ENCODE assay signal across 8 cellular contexts in the genomic region with DNA sequence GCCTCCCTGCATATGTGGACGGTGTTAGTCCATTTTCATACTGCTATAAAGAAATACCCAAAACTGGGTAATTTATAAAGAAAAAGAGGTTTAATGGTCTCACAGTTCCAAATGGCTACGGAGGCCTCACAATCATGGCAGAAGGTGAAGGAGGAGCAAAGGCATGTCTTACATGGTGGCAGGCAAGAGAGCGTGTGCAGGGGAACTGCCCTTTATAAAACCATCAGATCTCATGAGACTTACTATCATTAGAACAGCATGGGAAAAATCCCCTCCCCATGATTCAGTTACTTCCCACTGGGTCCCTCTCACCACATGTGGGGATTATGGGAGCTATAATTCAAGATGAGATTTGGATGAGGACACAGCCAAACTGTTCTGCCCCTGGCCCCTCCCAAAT. TPM values are rescaled to one million over a fixed set of nuclear protein-coding genes. Genes with fewer than 3 reads are reported as not detected.
DNase-seq lines count a peak whose midpoint lies in the region; TF ChIP-seq lines count a peak whose summit lies in the region.
"Not testable (repeated sequence)": the region's sequence is repeated elsewhere in the genome, so short reads cannot be mapped to it uniquely, and the experiment has no call there.

No MANE protein-coding gene starts in this region.

- H3K27ac Mint-ChIP-seq in H9 (0 out of 7 replicates have a peak overlapping the region, but pooled peaks of 1 of the 3 experiments have one; percentile 100), nephron (peak overlapping the region; percentile 89 to 99 (median 98))
- H3K27ac Mint-ChIP-seq in activated T-cell treated with anti-CD3 and anti-CD28 coated beads, Interleukin-2, amount 50 U/mL, for 24 hours = peak overlapping the region; percentile 98
- peak overlapping the region; percentile 96 for H3K27ac Mint-ChIP-seq in stimulated activated naive CD8-positive, alpha-beta T cell treated with anti-CD3 and anti-CD28 coated beads, Interleukin-15, Interleukin-2, amounts not matched to agents 100 ng/mL and 50 ng/mL, for 24 hours

- CTCF ChIA-PET in A673 (lab: Charles Lee); OCI-LY7 (lab: Charles Lee; ENCODE audit: unreplicated experiment): not testable (repeated sequence)

- POLR2A ChIA-PET in A673 (lab: Charles Lee; ENCODE audit: low non-redundant PET); OCI-LY7 (lab: Charles Lee): not testable (repeated sequence)

- not testable (repeated sequence) for H3K18ac ChIP-seq in H9 (ENCODE audit: insufficient read length, low read depth, low read length)

- no CpG with 5 or more reads among the region's 3 CpGs for WGBS in H9 (ENCODE audit: extremely low coverage, insufficient read length, low lambda C conversion rate)

- H2AFZ ChIP-seq in H9 (ENCODE audit: low read length); OCI-LY7 (ENCODE audit: low read length): not testable (repeated sequence)

- H3K9ac ChIP-seq in H9 (ENCODE audit: extremely low read depth, insufficient read length, low read length) = not testable (repeated sequence)

- not testable (repeated sequence) for H3K9me3 ChIP-seq in A673 (ENCODE audit: low read depth, low read length, poor library complexity, severe bottlenecking); H9 (ENCODE audit: control insufficient read depth, low read depth, low read length); OCI-LY7 (ENCODE audit: low read length); breast epithelium; left ventricle myocardium inferior (replicated peaks)

- H2BK5ac ChIP-seq in H9 (ENCODE audit: insufficient read length, low read length) = not testable (repeated sequence)

- H3K4me2 ChIP-seq in H9 (ENCODE audit: insufficient read depth, insufficient read length, low read length) (peak overlapping the region; percentile 100), OCI-LY7 (ENCODE audit: low read length) (peak overlapping the region; percentile 82)

- peaks cover 22 to 23% of the 10 kb centered on the region in 2 experiments for H3K9me3 Mint-ChIP-seq in H9
- not testable (repeated sequence) for H3K9me3 Mint-ChIP-seq in activated T-cell treated with anti-CD3 and anti-CD28 coated beads, Interleukin-2, amount 50 U/mL, for 24 hours; nephron
- peaks cover 11% of the 10 kb centered on the region for H3K9me3 Mint-ChIP-seq in stimulated activated naive CD8-positive, alpha-beta T cell treated with anti-CD3 and anti-CD28 coated beads, Interleukin-15, Interleukin-2, amounts not matched to agents 100 ng/mL and 50 ng/mL, for 24 hours

- not testable (repeated sequence) for H3K23ac ChIP-seq in H9 (ENCODE audit: insufficient read length, low read depth, low read length)

- not testable (repeated sequence) for H3K4ac ChIP-seq in H9 (ENCODE audit: low read depth, low read length)

- H3K4me3 Mint-ChIP-seq in H9 (peak overlapping the region; percentile 100), nephron (peak overlapping the region; percentile 99 to 100 (median 100))
- peak overlapping the region; percentile 100 for H3K4me3 Mint-ChIP-seq in activated T-cell treated with anti-CD3 and anti-CD28 coated beads, Interleukin-2, amount 50 U/mL, for 24 hours
- peak overlapping the region; percentile 100 for H3K4me3 Mint-ChIP-seq in stimulated activated naive CD8-positive, alpha-beta T cell treated with anti-CD3 and anti-CD28 coated beads, Interleukin-15, Interleukin-2, amounts not matched to agents 100 ng/mL and 50 ng/mL, for 24 hours

- H2BK20ac ChIP-seq in H9 (ENCODE audit: low read depth, low read length, poor library complexity, severe bottlenecking) = not testable (repeated sequence)

- not testable (repeated sequence) for H4K8ac ChIP-seq in H9 (replicated peaks; ENCODE audit: insufficient read length, low read depth, low read length)

- peak overlapping the region; percentile 65 for H3K4me3 ChIP-seq in A673 (ENCODE audit: low read depth, low read length, poor library complexity, severe bottlenecking)
- peak overlapping the region; percentile 83 for H3K4me3 ChIP-seq in OCI-LY7 (ENCODE audit: low read depth, low read length, poor library complexity, severe bottlenecking)
- H3K4me3 ChIP-seq in breast epithelium = peak overlapping the region in 2 of 3 donors; percentile 78 to 90
- H3K4me3 ChIP-seq in left ventricle myocardium inferior = peak overlapping the region; percentile 87

- H3K56ac ChIP-seq in H9 (ENCODE audit: insufficient read length, low read depth, low read length) = not testable (repeated sequence)

- BruUV-seq in A673 (replicated peaks; lab: Mats Ljungman, UMichigan); OCI-LY7 (replicated peaks; lab: Mats Ljungman, UMichigan): not testable (repeated sequence)

- H2BK120ac ChIP-seq in H9 (ENCODE audit: low read depth, low read length, poor library complexity, severe bottlenecking) = not testable (repeated sequence)

- H3K4me1 Mint-ChIP-seq in H9 (peaks cover 20 to 24% of the 10 kb centered on the region in 2 experiments), nephron (peaks cover 32% of the 10 kb centered on the region)
- H3K4me1 Mint-ChIP-seq in activated T-cell treated with anti-CD3 and anti-CD28 coated beads, Interleukin-2, amount 50 U/mL, for 24 hours (ENCODE audit: low read depth) = peaks cover 51% of the 10 kb centered on the region
- H3K4me1 Mint-ChIP-seq in stimulated activated naive CD8-positive, alpha-beta T cell treated with anti-CD3 and anti-CD28 coated beads, Interleukin-15, Interleukin-2, amounts not matched to agents 100 ng/mL and 50 ng/mL, for 24 hours (ENCODE audit: low read depth) = peaks cover 50% of the 10 kb centered on the region

- intact Hi-C loops in A673 (cut with micrococcal nuclease; ENCODE audit: unreplicated experiment); OCI-LY7 (cut with micrococcal nuclease; ENCODE audit: unreplicated experiment); breast epithelium (cut with DNase I; ENCODE audit: low total_unique reads); left ventricle myocardium inferior (cut with micrococcal nuclease): not testable (repeated sequence)

- not testable (repeated sequence) for H3K23me2 ChIP-seq in H9 (ENCODE audit: insufficient read length, low read depth, low read length, poor library complexity, severe bottlenecking)

- not testable (repeated sequence) for H3K14ac ChIP-seq in H9 (ENCODE audit: insufficient read depth, low read length)

- not testable (repeated sequence) for H3K36me3 ChIP-seq in A673 (ENCODE audit: insufficient read depth, low read length, poor library complexity, severe bottlenecking); breast epithelium
- H3K36me3 ChIP-seq in OCI-LY7 (ENCODE audit: insufficient read depth, low read length) (peaks cover 18% of the 10 kb centered on the region), left ventricle myocardium inferior (peaks cover 23% of the 10 kb centered on the region)

- not testable (repeated sequence) for TF ChIP-seq POLR2A in breast epithelium (IDR thresholded peaks at IDR 0.05)

- H3K79me1 ChIP-seq in H9 (ENCODE audit: insufficient read depth, low read depth, low read length, poor library complexity, severe bottlenecking) = not testable (repeated sequence)

- not testable (repeated sequence) for H3K27ac ChIP-seq in A673 (ENCODE audit: low read depth, low read length, poor library complexity, severe bottlenecking); H9 (ENCODE audit: insufficient read length, low read depth, low read length); OCI-LY7 (ENCODE audit: low read depth, low read length, poor library complexity, severe bottlenecking); left ventricle myocardium inferior (replicated peaks)
- H3K27ac ChIP-seq in breast epithelium = peak overlapping the region in 1 of 2 donors; percentile 94

- DNase-seq in A673 (ENCODE audit: low spot score); H9; activated T-cell treated with anti-CD3 and anti-CD28 coated beads, Interleukin-2, amount 50 U/mL, for 24 hours; breast epithelium (ENCODE audit: low spot score in 2 of 2); left ventricle myocardium inferior: not testable (repeated sequence)
- DNase-seq in OCI-LY7 (ENCODE audit: low spot score) = peak; percentile 1

- not testable (repeated sequence) for H4K5ac ChIP-seq in H9 (ENCODE audit: insufficient read length, low read depth, low read length)

- H3K4me1 ChIP-seq in A673 (ENCODE audit: insufficient read depth, low read length, poor library complexity, severe bottlenecking); H9 (ENCODE audit: insufficient read depth, low read length); breast epithelium: not testable (repeated sequence)
- peaks cover 15% of the 10 kb centered on the region for H3K4me1 ChIP-seq in OCI-LY7 (ENCODE audit: insufficient read depth, low read length, poor library complexity, severe bottlenecking)
- H3K4me1 ChIP-seq in left ventricle myocardium inferior = peaks cover 43% of the 10 kb centered on the region

- H3T11ph ChIP-seq in H9 (ENCODE audit: low read length) = not testable (repeated sequence)

- not testable (repeated sequence) for H3K9me2 ChIP-seq in OCI-LY7 (ENCODE audit: insufficient read depth, low read length)

- not testable (repeated sequence) for H4K20me1 ChIP-seq in H9 (ENCODE audit: control insufficient read depth, insufficient read depth, insufficient read length); OCI-LY7 (ENCODE audit: insufficient read depth, low read length)

- TF ChIP-seq CTCF in A673 (conservative IDR thresholded peaks at IDR 0.05; ENCODE audit: low read depth, low read length); H9 (conservative IDR thresholded peaks at IDR 0.05); OCI-LY7 (conservative IDR thresholded peaks at IDR 0.05; ENCODE audit: low read length); breast epithelium (IDR thresholded peaks at IDR 0.05); left ventricle myocardium inferior (IDR thresholded peaks at IDR 0.05; ENCODE audit: borderline replicate concordance); nephron (IDR thresholded peaks at IDR 0.05; ENCODE audit: unreplicated experiment in 3 of 3): not testable (repeated sequence)

- H2BK15ac ChIP-seq in H9 (ENCODE audit: low read depth, low read length) = not testable (repeated sequence)

- H2BK12ac ChIP-seq in H9 (ENCODE audit: insufficient read length, low read depth, low read length) = not testable (repeated sequence)

- not testable (repeated sequence) for H2AK5ac ChIP-seq in H9 (ENCODE audit: insufficient read length, low read length)

- H3K36me3 Mint-ChIP-seq in H9 (ENCODE audit: insufficient read depth in 1 of 3, low read depth in 3 of 3) = peaks cover 40 to 53% (median 49%) of the 10 kb centered on the region in 3 experiments
- peaks cover 48% of the 10 kb centered on the region for H3K36me3 Mint-ChIP-seq in activated T-cell treated with anti-CD3 and anti-CD28 coated beads, Interleukin-2, amount 50 U/mL, for 24 hours (ENCODE audit: low read depth)
- peaks cover 41% of the 10 kb centered on the region for H3K36me3 Mint-ChIP-seq in nephron (ENCODE audit: low read depth)
- H3K36me3 Mint-ChIP-seq in stimulated activated naive CD8-positive, alpha-beta T cell treated with anti-CD3 and anti-CD28 coated beads, Interleukin-15, Interleukin-2, amounts not matched to agents 100 ng/mL and 50 ng/mL, for 24 hours (ENCODE audit: low read depth) = peaks cover 35% of the 10 kb centered on the region

- not testable (repeated sequence) for H3K79me2 ChIP-seq in H9 (ENCODE audit: insufficient read depth, low read length); OCI-LY7 (ENCODE audit: insufficient read depth, low read depth, low read length)

- H3K27me3 ChIP-seq in A673 (replicated peaks; ENCODE audit: insufficient read depth, low read depth, low read length, poor library complexity); H9 (ENCODE audit: insufficient read depth, low read length); breast epithelium; left ventricle myocardium inferior (ENCODE audit: low read depth): not testable (repeated sequence)

- not testable (repeated sequence) for H4K91ac ChIP-seq in H9 (ENCODE audit: insufficient read length, low read depth, low read length)

- H3K27me3 Mint-ChIP-seq in H9 (ENCODE audit: low read depth); activated T-cell treated with anti-CD3 and anti-CD28 coated beads, Interleukin-2, amount 50 U/mL, for 24 hours; nephron (ENCODE audit: low read depth); stimulated activated naive CD8-positive, alpha-beta T cell treated with anti-CD3 and anti-CD28 coated beads, Interleukin-15, Interleukin-2, amounts not matched to agents 100 ng/mL and 50 ng/mL, for 24 hours: not testable (repeated sequence)

RNA-seq across cellular contexts. Expression of gene BTD, which starts 1.3 kb away (rescaled TPM):
- total RNA-seq in A673 (2021) = 5.6 and 7.6 TPM in 2 replicates
- 21.5 and 23.3 TPM in 2 replicates for total RNA-seq in H9 (2021)
- 4.7 and 6.0 TPM in 2 replicates for total RNA-seq in OCI-LY7 (2014; rRNA removed; shearing (Covaris generic))
- 4.2 and 4.8 TPM in 2 replicates for total RNA-seq in OCI-LY7 (2022)
- 10 to 100 TPM; 30.2 to 89.8 (median 35.1) TPM for total RNA-seq in breast epithelium
- 9.2 TPM for total RNA-seq in left ventricle myocardium inferior

RNA-seq across cellular contexts. Expression of gene HACL1, which starts 1.4 kb away (rescaled TPM):
- 18.6 and 22.0 TPM in 2 replicates for total RNA-seq in A673 (2021)
- 48.9 and 52.6 TPM in 2 replicates for total RNA-seq in H9 (2021)
- total RNA-seq in OCI-LY7 (2014; rRNA removed; shearing (Covaris generic)) = 13.9 and 25.5 TPM in 2 replicates
- 22.0 and 29.1 TPM in 2 replicates for total RNA-seq in OCI-LY7 (2022)
- 10 to 100 TPM; 27.7 to 40.3 (median 28.8) TPM for total RNA-seq in breast epithelium
- total RNA-seq in left ventricle myocardium inferior = 14.9 TPM
